Comparison of ENCODE assay signal across 28 cellular contexts in genomic region chr15:70242962-70243685, GRCh38.
DNase-seq lines count a peak whose midpoint lies in the region; ATAC-seq and TF ChIP-seq lines count a peak whose summit lies in the region.
"Had no signal": no experiment of that assay in that cellular context is flagged by ENCODE, and none has a peak within 500 bp of the region (broad histone marks: within the 10 kb centered on the region; RNA-seq: fewer than 3 reads in every experiment).

No MANE protein-coding gene starts in this region.

- H3K9me3 ChIP-seq in OCI-LY3 (ENCODE audit: insufficient read depth, low read length) (0 out of 2 replicates have a peak, but pooled peaks cover 3% of the 10 kb centered on the region), sigmoid colon (no peaks in the 10 kb centered on the region)
- H3K9me3 ChIP-seq: HAP-1, ovary had no signal

- CTCF ChIA-PET in activated naive CD4-positive, alpha-beta T cell treated with anti-CD3 and anti-CD28 coated beads, Interleukin-2, amount 10 ng/mL, durations not matched to agents 7 days and 5 days (lab: Charles Lee): interaction anchor here (1.7 kb wide), 1 partner anchor 8 kb away, joined by 3 read pairs; no protein-coding TSS in a partner anchor

- no peaks in the 10 kb centered on the region for H3K9me3 Mint-ChIP-seq in activated naive CD4-positive, alpha-beta T cell treated with anti-CD3 and anti-CD28 coated beads, Interleukin-2, amount 10 ng/mL, durations not matched to agents 7 days and 5 days
- H3K9me3 Mint-ChIP-seq: natural killer cell treated with Interleukin-12 subunit alpha and Interleukin-12 subunit beta and Interleukin-15 and Interleukin-18, amount 100 ng/mL, for 72 hours; stimulated activated naive CD8-positive, alpha-beta T cell treated with anti-CD3 and anti-CD28 coated beads, Interleukin-15, Interleukin-2, amounts not matched to agents 100 ng/mL and 50 ng/mL, for 24 hours; WTC11 had no signal

- H3K4me3 ChIP-seq in OCI-LY3 (ENCODE audit: low read length): no peak overlapping the region
- no peak overlapping the region for H3K4me3 ChIP-seq in sigmoid colon
- H3K4me3 ChIP-seq in foreskin fibroblast (ENCODE audit: low read depth in 1 of 2, low read length in 2 of 2): no peak overlapping the region
- H3K4me3 ChIP-seq: GM12878, HAP-1, ovary had no signal

- H3K27me3 ChIP-seq in OCI-LY3 (ENCODE audit: low read depth, low read length) (no peaks in the 10 kb centered on the region), sigmoid colon (no peaks in the 10 kb centered on the region)
- H3K27me3 ChIP-seq: ovary had no signal

- no peak for ATAC-seq in esophagus mucosa
- ATAC-seq: GM12878; left lobe of liver; natural killer cell treated with Interleukin-12 subunit alpha and Interleukin-12 subunit beta and Interleukin-15 and Interleukin-18, amount 100 ng/mL, for 72 hours; SK-N-SH treated with all-trans-retinoic acid at 6 μM for 48 hours; WTC11 had no signal

- H3K4me1 Mint-ChIP-seq in activated naive CD4-positive, alpha-beta T cell treated with anti-CD3 and anti-CD28 coated beads, Interleukin-2, amount 10 ng/mL, durations not matched to agents 7 days and 5 days: peaks cover 73% of the 10 kb centered on the region

- no peak overlapping the region for H3K4me3 Mint-ChIP-seq in activated naive CD4-positive, alpha-beta T cell treated with anti-CD3 and anti-CD28 coated beads, Interleukin-2, amount 10 ng/mL, durations not matched to agents 7 days and 5 days
- H3K4me3 Mint-ChIP-seq: natural killer cell treated with Interleukin-12 subunit alpha and Interleukin-12 subunit beta and Interleukin-15 and Interleukin-18, amount 100 ng/mL, for 72 hours; stimulated activated naive CD8-positive, alpha-beta T cell treated with anti-CD3 and anti-CD28 coated beads, Interleukin-15, Interleukin-2, amounts not matched to agents 100 ng/mL and 50 ng/mL, for 24 hours; WTC11 had no signal

- H3K27ac Mint-ChIP-seq in activated naive CD4-positive, alpha-beta T cell treated with anti-CD3 and anti-CD28 coated beads, Interleukin-2, amount 10 ng/mL, durations not matched to agents 7 days and 5 days: peak overlapping the region; percentile 19
- H3K27ac Mint-ChIP-seq: natural killer cell treated with Interleukin-12 subunit alpha and Interleukin-12 subunit beta and Interleukin-15 and Interleukin-18, amount 100 ng/mL, for 72 hours; stimulated activated naive CD8-positive, alpha-beta T cell treated with anti-CD3 and anti-CD28 coated beads, Interleukin-15, Interleukin-2, amounts not matched to agents 100 ng/mL and 50 ng/mL, for 24 hours; WTC11 had no signal

- 79 to 89% methylated on average over 9 of the region's 9 CpGs for WGBS in sigmoid colon, 2 donors

- H2AFZ ChIP-seq in OCI-LY3 (ENCODE audit: low read depth, low read length): no peak overlapping the region

- no peak for TF ChIP-seq EP300 in sigmoid colon (IDR thresholded peaks at IDR 0.05)

- peak overlapping the region; percentile 95 for H3K27ac ChIP-seq in OCI-LY3 (ENCODE audit: low read length)
- H3K27ac ChIP-seq in sigmoid colon: no peak overlapping the region
- H3K27ac ChIP-seq: C4-2B, ovary had no signal

- TF ChIP-seq CTCF in OCI-LY3 (IDR thresholded peaks at IDR 0.05; ENCODE audit: low read depth, low read length) (no peak), sigmoid colon (IDR thresholded peaks at IDR 0.05) (no peak), foreskin fibroblast (IDR thresholded peaks at IDR 0.05; ENCODE audit: low read depth, low read length) (no peak)

- H3K79me2 ChIP-seq in OCI-LY3 (ENCODE audit: low read length): no peaks in the 10 kb centered on the region

- H3K36me3 ChIP-seq in OCI-LY3 (replicated peaks; ENCODE audit: low read depth, low read length) (peaks cover 13% of the 10 kb centered on the region), sigmoid colon (no peaks in the 10 kb centered on the region)
- H3K36me3 ChIP-seq: HAP-1, ovary had no signal

- no peak for TF ChIP-seq POLR2A in sigmoid colon (IDR thresholded peaks at IDR 0.05)

- peaks cover 3% of the 10 kb centered on the region for H3K27me3 Mint-ChIP-seq in activated naive CD4-positive, alpha-beta T cell treated with anti-CD3 and anti-CD28 coated beads, Interleukin-2, amount 10 ng/mL, durations not matched to agents 7 days and 5 days

- H4K20me1 ChIP-seq in OCI-LY3 (ENCODE audit: insufficient read depth, low read length): no peaks in the 10 kb centered on the region

- intact Hi-C loops in sigmoid colon (cut with DNase I): no loop called here

- peaks cover 98% of the 10 kb centered on the region for H3K4me1 ChIP-seq in OCI-LY3 (ENCODE audit: low read length)
- peaks cover 0 to 7% (median 0%) of the 10 kb centered on the region in 4 donors for H3K4me1 ChIP-seq in sigmoid colon
- H3K4me1 ChIP-seq: HAP-1 had no signal

- peak overlapping the region; percentile 79; the same call in 1 of the 2 replicates for H3K9ac ChIP-seq in OCI-LY3 (ENCODE audit: low read length)

- peak; percentile 51 for DNase-seq in activated naive CD4-positive, alpha-beta T cell treated with anti-CD3 and anti-CD28 coated beads, Interleukin-2, amount 10 ng/mL, durations not matched to agents 7 days and 5 days
- DNase-seq in activated naive CD4-positive, alpha-beta T cell treated with Interleukin-2 at 50 U/mL for 16 hours: no peak
- DNase-seq in islet precursor cell (peak; percentile 79), sigmoid colon (peak; percentile 54), NCI-H1436 (lab: John Stamatoyannopoulos, UW) (no peak), foreskin fibroblast (no peak)
- DNase-seq: ACHN; activated CD4-positive, alpha-beta T cell treated with anti-CD3 and anti-CD28 coated beads, Interleukin-2, amount 50 U/mL, for 4 hours; activated effector memory CD4-positive, alpha-beta T cell treated with anti-CD3 and anti-CD28 coated beads, Interleukin-2, amount 50 U/mL, for 16 hours; anterior cingulate cortex; central memory CD4-positive, alpha-beta T cell; dermis blood vessel endothelial cell; midbrain; NCI-H1092 treated with DMSO at 0.1 percent for 48 hours; NCI-H1930; NCI-H345; NCI-H748 treated with DMSO at 0.1 percent for 48 hours had no signal

- no peaks in the 10 kb centered on the region for H3K36me3 Mint-ChIP-seq in activated naive CD4-positive, alpha-beta T cell treated with anti-CD3 and anti-CD28 coated beads, Interleukin-2, amount 10 ng/mL, durations not matched to agents 7 days and 5 days
- H3K36me3 Mint-ChIP-seq: natural killer cell treated with Interleukin-12 subunit alpha and Interleukin-12 subunit beta and Interleukin-15 and Interleukin-18, amount 100 ng/mL, for 72 hours; WTC11 had no signal

- H3K4me2 ChIP-seq in OCI-LY3 (ENCODE audit: low read length): peak overlapping the region; percentile 55

Comparison
In these comparisons a context has a peak if more than half of its experiments do, and no peak if none do; other contexts are left out.
1. DNase-seq: peak in activated naive CD4-positive, alpha-beta T cell treated with anti-CD3 and anti-CD28 coated beads, Interleukin-2, amount 10 ng/mL, durations not matched to agents 7 days and 5 days (single experiment), islet precursor cell (single experiment) and sigmoid colon (single experiment); none in activated naive CD4-positive, alpha-beta T cell treated with Interleukin-2 at 50 U/mL for 16 hours (single experiment), NCI-H1436 (single experiment) and foreskin fibroblast (0 of 2).